In genomic region chr16:17407321-17407720, GRCh38 we compare ENCODE assay signal across 16 cellular contexts.
"Had no signal": no experiment of that assay in that cellular context is flagged by ENCODE, and none has a peak within 500 bp of the region (broad histone marks: within the 10 kb centered on the region; RNA-seq: fewer than 3 reads in every experiment).

No MANE protein-coding gene starts in this region.

- H3K4me3 Mint-ChIP-seq: activated naive CD8-positive, alpha-beta T cell treated with anti-CD3 and anti-CD28 coated beads for 36 hours; activated T-helper 1 cell treated with anti-CD3 and anti-CD28 coated beads, Interleukin-12 subunit alpha, Interleukin-12 subunit beta, Interleukin-2, Interleukin-4 antibody, amounts not matched to agents 30 ng/mL and 10 ng/mL and 1 ng/mL, durations not matched to agents 14 hours and 24 hours and 36 hours; brain; central memory CD8-positive, alpha-beta T cell; neural progenitor cell; stimulated activated naive CD8-positive, alpha-beta T cell treated with anti-CD3 and anti-CD28 coated beads, Interleukin-15, Interleukin-2, amounts not matched to agents 100 ng/mL and 50 ng/mL, for 24 hours; T-cell had no signal

- H3K9ac ChIP-seq: neural progenitor cell had no signal

- H3K9me3 Mint-ChIP-seq: activated T-helper 1 cell treated with anti-CD3 and anti-CD28 coated beads, Interleukin-12 subunit alpha, Interleukin-12 subunit beta, Interleukin-2, Interleukin-4 antibody, amounts not matched to agents 30 ng/mL and 10 ng/mL and 1 ng/mL, durations not matched to agents 14 hours and 24 hours and 36 hours; central memory CD8-positive, alpha-beta T cell; stimulated activated naive CD8-positive, alpha-beta T cell treated with anti-CD3 and anti-CD28 coated beads, Interleukin-15, Interleukin-2, amounts not matched to agents 100 ng/mL and 50 ng/mL, for 24 hours; T-cell had no signal

- H3K36me3 ChIP-seq: neural progenitor cell, pancreas had no signal

- H3K27ac ChIP-seq: pancreas had no signal

- H3K27me3 ChIP-seq: neural progenitor cell, pancreas had no signal

- H3K4me2 ChIP-seq: neural progenitor cell had no signal

- H3K27ac Mint-ChIP-seq: activated naive CD8-positive, alpha-beta T cell treated with anti-CD3 and anti-CD28 coated beads for 36 hours; activated T-helper 1 cell treated with anti-CD3 and anti-CD28 coated beads, Interleukin-12 subunit alpha, Interleukin-12 subunit beta, Interleukin-2, Interleukin-4 antibody, amounts not matched to agents 30 ng/mL and 10 ng/mL and 1 ng/mL, durations not matched to agents 14 hours and 24 hours and 36 hours; neural progenitor cell; stimulated activated naive CD8-positive, alpha-beta T cell treated with anti-CD3 and anti-CD28 coated beads, Interleukin-15, Interleukin-2, amounts not matched to agents 100 ng/mL and 50 ng/mL, for 24 hours; T-cell had no signal

- H2AFZ ChIP-seq: neural progenitor cell had no signal

- DNase-seq: activated CD4-positive, CD25-positive, alpha-beta regulatory T cell treated with anti-CD3 and anti-CD28 coated beads, Interleukin-2, amount 50 U/mL, for 72 hours; activated naive CD8-positive, alpha-beta T cell treated with anti-CD3 and anti-CD28 coated beads for 36 hours; amygdala; effector CD4-positive, alpha-beta T cell; left colon; pancreas; stimulated activated CD4-positive, alpha-beta T cell treated with anti-CD3 and anti-CD28 coated beads, Interleukin-4, amount 100 ng/mL, for 4 hours; stimulated activated CD8-positive, alpha-beta memory T cell treated with anti-CD3 and anti-CD28 coated beads, Interleukin-4, amount 100 ng/mL, for 48 hours; T-cell; T-helper 9 cell had no signal

- H3K9me3 ChIP-seq: pancreas had no signal

- H3K4me3 ChIP-seq: coronary artery, neural progenitor cell, pancreas had no signal

- H3K27me3 Mint-ChIP-seq: activated naive CD8-positive, alpha-beta T cell treated with anti-CD3 and anti-CD28 coated beads for 36 hours; brain; central memory CD8-positive, alpha-beta T cell; stimulated activated naive CD8-positive, alpha-beta T cell treated with anti-CD3 and anti-CD28 coated beads, Interleukin-15, Interleukin-2, amounts not matched to agents 100 ng/mL and 50 ng/mL, for 24 hours; T-cell had no signal

- ATAC-seq: left colon, pancreas, T-cell had no signal
